ENCODE assay signal across 1 cellular context in genomic region chr5:132427285-132428146, GRCh38.
TF ChIP-seq lines count a peak whose summit lies in the region.

No MANE protein-coding gene starts in this region.

TF ChIP-seq in H1, 55 proteins besides CTCF, POLR2A, EP300 and RAD21 (continued from another document):
- TF ChIP-seq BRCA1 (IDR thresholded peaks at IDR 0.05; ENCODE audit: low read depth, low read length) (no peak), GTF2F1 (IDR thresholded peaks at IDR 0.05; ENCODE audit: borderline replicate concordance, low read depth, low read length) (no peak), SIX5 (IDR thresholded peaks at IDR 0.05; ENCODE audit: low read depth, low read length) (no peak), ZNF274 (IDR thresholded peaks at IDR 0.05; ENCODE audit: borderline replicate concordance, extremely low read depth, low read length) (no peak)
